Comparison of ENCODE assay signal across 1 cellular context in genomic region chr1:244735854-244736561, GRCh38.
A peak's percentile ranks its signal among the peaks of the same experiment; 100 is the strongest.
TF ChIP-seq lines count a peak whose summit lies in the region.

No MANE protein-coding gene starts in this region.

TF ChIP-seq in WTC11, 78 proteins besides CTCF, POLR2A, EP300 and RAD21 (continued from another document):
- TF ChIP-seq NR3C1 (CRISPR knock-in tag; conservative IDR thresholded peaks at IDR 0.05; ENCODE audit: low read depth) (no peak), JAZF1 (CRISPR knock-in tag; IDR thresholded peaks at IDR 0.05) (no peak), FOXK1 (CRISPR knock-in tag; IDR thresholded peaks at IDR 0.05) (no peak), NFE2L1 (CRISPR knock-in tag; IDR thresholded peaks at IDR 0.05) (peak; percentile 81), ZNF281 (CRISPR knock-in tag; IDR thresholded peaks at IDR 0.05) (no peak), ZBTB43 (CRISPR knock-in tag; IDR thresholded peaks at IDR 0.05) (no peak), ATF6 (CRISPR knock-in tag; IDR thresholded peaks at IDR 0.05) (no peak), CREM (CRISPR knock-in tag; IDR thresholded peaks at IDR 0.05) (0 out of 2 replicates have a peak, but pooled peaks have one; percentile 19), NR2C2 (CRISPR knock-in tag; IDR thresholded peaks at IDR 0.05) (no peak), TP53 (CRISPR knock-in tag; IDR thresholded peaks at IDR 0.05) (no peak; the same call in 1 of the 2 replicates), NFATC4 (CRISPR knock-in tag; IDR thresholded peaks at IDR 0.05) (no peak), ZNF219 (CRISPR knock-in tag; IDR thresholded peaks at IDR 0.05; ENCODE audit: borderline replicate concordance) (no peak), RELA (CRISPR knock-in tag; IDR thresholded peaks at IDR 0.05; ENCODE audit: borderline replicate concordance) (no peak)
